Comparison of ENCODE assay signal across 24 cellular contexts in genomic region chr2:108927405-108927804, GRCh38.
DNase-seq lines count a peak whose midpoint lies in the region; FAIRE-seq and TF ChIP-seq lines count a peak whose summit lies in the region.
"Had no signal": no experiment of that assay in that cellular context is flagged by ENCODE, and none has a peak within 500 bp of the region (broad histone marks: within the 10 kb centered on the region; RNA-seq: fewer than 3 reads in every experiment).

No MANE protein-coding gene starts in this region.

- CTCF ChIA-PET in HEK293T (lab: Yijun Ruan, JAX) = interaction anchor here (0.6 to 1.6 kb wide), 5 partner anchors 22 to 74 kb away, joined by 3 to 10 read pairs (median 5); partner anchors contain the start of gene EDAR

- H3K9ac ChIP-seq in neuronal stem cell (ENCODE audit: low read depth, low read length, poor library complexity) = no peak overlapping the region
- H3K9ac ChIP-seq: BLaER1 had no signal

- H4K8ac ChIP-seq in neuronal stem cell (ENCODE audit: low read depth, low read length) = no peak overlapping the region

- H4K91ac ChIP-seq in neuronal stem cell (ENCODE audit: low read depth, low read length, poor library complexity) = peak overlapping the region; percentile 6

- peaks cover 22% of the 10 kb centered on the region for H3K27me3 ChIP-seq in left ventricle myocardium inferior (ENCODE audit: low read depth)
- peaks cover 0 to 41% (median 0%) of the 10 kb centered on the region in 3 experiments for H3K27me3 ChIP-seq in neuronal stem cell (ENCODE audit: control insufficient read depth in 3 of 3, insufficient read depth in 3 of 3, low read depth in 1 of 3, low read length in 3 of 3)
- H3K27me3 ChIP-seq: BLaER1 had no signal

- H3K27ac ChIP-seq in left ventricle myocardium inferior (replicated peaks) (no peak overlapping the region), neuronal stem cell (replicated peaks; ENCODE audit: low read length) (no peak overlapping the region)
- H3K27ac ChIP-seq: 22Rv1, BLaER1, C4-2B had no signal

- H3K4me3 ChIP-seq in left ventricle myocardium inferior (no peak overlapping the region), neuronal stem cell (ENCODE audit: low read length in 2 of 2) (no peak overlapping the region)
- H3K4me3 ChIP-seq: BLaER1, HAP-1 had no signal

- no peak overlapping the region for H3K4me3 Mint-ChIP-seq in activated CD4-positive, alpha-beta T cell treated with anti-CD3 and anti-CD28 coated beads, Interleukin-2, amount 10 ng/mL, durations not matched to agents 24 days and 14 days
- H3K4me3 Mint-ChIP-seq: B cell; CD4-positive, alpha-beta T cell; CD8-positive, alpha-beta memory T cell had no signal

- FAIRE-seq in urothelium cell line (lab: Jason Lieb, UNC) = peak; percentile 5
- FAIRE-seq: A204.1, D721Med, GM12891, GM18507, H54 had no signal

- TF ChIP-seq CTCF in left ventricle myocardium inferior (IDR thresholded peaks at IDR 0.05; ENCODE audit: borderline replicate concordance) = no peak

- H3K4me2 ChIP-seq in neuronal stem cell (ENCODE audit: insufficient read depth, low read length, poor library complexity, severe bottlenecking) = no peak overlapping the region

- H3K4ac ChIP-seq in neuronal stem cell (ENCODE audit: low read length) = no peak overlapping the region

- H3K4me1 Mint-ChIP-seq in activated CD4-positive, alpha-beta T cell treated with anti-CD3 and anti-CD28 coated beads, Interleukin-2, amount 10 ng/mL, durations not matched to agents 24 days and 14 days = no peaks in the 10 kb centered on the region
- H3K4me1 Mint-ChIP-seq: B cell had no signal

- peak overlapping the region; percentile 28 for H3K27ac Mint-ChIP-seq in activated CD4-positive, alpha-beta T cell treated with anti-CD3 and anti-CD28 coated beads, Interleukin-2, amount 10 ng/mL, durations not matched to agents 24 days and 14 days
- H3K27ac Mint-ChIP-seq: B cell; CD4-positive, alpha-beta T cell; CD8-positive, alpha-beta memory T cell had no signal

- H2AFZ ChIP-seq in neuronal stem cell (ENCODE audit: low read length) = no peak overlapping the region

- H3K18ac ChIP-seq in neuronal stem cell (ENCODE audit: low read length) = no peak overlapping the region

- no peaks in the 10 kb centered on the region for H3K79me1 ChIP-seq in neuronal stem cell (ENCODE audit: low read depth, low read length)

- no peaks in the 10 kb centered on the region for H3K9me3 Mint-ChIP-seq in activated CD4-positive, alpha-beta T cell treated with anti-CD3 and anti-CD28 coated beads, Interleukin-2, amount 10 ng/mL, durations not matched to agents 24 days and 14 days
- H3K9me3 Mint-ChIP-seq: CD4-positive, alpha-beta T cell; CD8-positive, alpha-beta memory T cell had no signal

- no peaks in the 10 kb centered on the region for H3K27me3 Mint-ChIP-seq in activated CD4-positive, alpha-beta T cell treated with anti-CD3 and anti-CD28 coated beads, Interleukin-2, amount 10 ng/mL, durations not matched to agents 24 days and 14 days
- H3K27me3 Mint-ChIP-seq: CD4-positive, alpha-beta T cell had no signal

- H3K23ac ChIP-seq in neuronal stem cell (ENCODE audit: low read depth, low read length, poor library complexity) = no peak overlapping the region

- no peaks in the 10 kb centered on the region for H3K9me3 ChIP-seq in left ventricle myocardium inferior (replicated peaks)
- peaks cover 0 to 2% of the 10 kb centered on the region in 2 donors for H3K9me3 ChIP-seq in neuronal stem cell (replicated peaks in 1 of 2; ENCODE audit: control insufficient read depth in 2 of 2, insufficient read depth in 1 of 2, low read depth in 1 of 2, low read length in 2 of 2)
- H3K9me3 ChIP-seq: BLaER1, HAP-1 had no signal

- H3K4me1 ChIP-seq in left ventricle myocardium inferior = peaks cover 8% of the 10 kb centered on the region
- peaks cover 0 to 3% of the 10 kb centered on the region in 2 donors for H3K4me1 ChIP-seq in neuronal stem cell (ENCODE audit: control insufficient read depth in 2 of 2, insufficient read depth in 1 of 2, low read depth in 1 of 2, low read length in 2 of 2)
- H3K4me1 ChIP-seq: HAP-1 had no signal

- no peaks in the 10 kb centered on the region for H3K36me3 Mint-ChIP-seq in activated CD4-positive, alpha-beta T cell treated with anti-CD3 and anti-CD28 coated beads, Interleukin-2, amount 10 ng/mL, durations not matched to agents 24 days and 14 days (ENCODE audit: low read depth)
- H3K36me3 Mint-ChIP-seq: CD8-positive, alpha-beta memory T cell had no signal

- no peak overlapping the region for H2AK5ac ChIP-seq in neuronal stem cell (ENCODE audit: low read depth, low read length)

- no CpG with 5 or more reads among the region's 7 CpGs for WGBS in neuronal stem cell (ENCODE audit: extremely low coverage in 2 of 2, insufficient read length in 2 of 2, insufficient replicate concordance in 1 of 2), 2 donors

- H3K14ac ChIP-seq in neuronal stem cell (ENCODE audit: low read length) = no peak overlapping the region

- no peak overlapping the region for H2BK12ac ChIP-seq in neuronal stem cell (ENCODE audit: low read length)

- H2BK15ac ChIP-seq in neuronal stem cell (ENCODE audit: low read length) = no peak overlapping the region

- no peak for DNase-seq in activated CD4-positive, alpha-beta T cell treated with anti-CD3 and anti-CD28 coated beads, Interleukin-2, amount 10 ng/mL, durations not matched to agents 24 days and 14 days
- no peak for DNase-seq in activated CD4-positive, alpha-beta T cell treated with anti-CD3 and anti-CD28 coated beads, Interleukin-2, amount 50 U/mL, for 1 hour
- DNase-seq in cardiac septum (ENCODE audit: low spot score) (peak; percentile 57), left ventricle myocardium inferior (no peak), neuronal stem cell (ENCODE audit: low spot score) (no peak), urothelium cell line (ENCODE audit: low spot score) (no peak), DMS79 treated with DMSO at 0.1 percent for 48 hours (lab: John Stamatoyannopoulos, UW) (no peak), HEK293T (ENCODE audit: extremely low spot score) (no peak)
- DNase-seq: CD4-positive, alpha-beta T cell; CD8-positive, alpha-beta memory T cell; DMS 273 treated with DMSO at 0.1 percent for 48 hours; DMS79; GF-D8; GOT3 had no signal

- POLR2A ChIA-PET in HEK293T (lab: Yijun Ruan, JAX) = interaction anchor here (1.3 kb wide), 1 partner anchor 66 kb away, joined by 3 read pairs; no protein-coding TSS in a partner anchor

- no peaks in the 10 kb centered on the region for H3K36me3 ChIP-seq in left ventricle myocardium inferior
- no peaks in the 10 kb centered on the region for H3K36me3 ChIP-seq in neuronal stem cell (replicated peaks in 1 of 2; ENCODE audit: control insufficient read depth in 2 of 2, insufficient read depth in 2 of 2, low read length in 2 of 2)
- H3K36me3 ChIP-seq: BLaER1, HAP-1 had no signal

- no peak overlapping the region for H2BK120ac ChIP-seq in neuronal stem cell (ENCODE audit: low read depth, low read length)

- intact Hi-C loops in activated CD4-positive, alpha-beta T cell treated with anti-CD3 and anti-CD28 coated beads, Interleukin-2, amount 10 ng/mL, durations not matched to agents 24 days and 14 days (cut with micrococcal nuclease) = loop anchor here (10.0 kb wide), 1 partner anchor 197 kb away; the partner anchor contains the start of gene SH3RF3
- intact Hi-C loops in cardiac septum (cut with DNase I) (no loop called here), left ventricle myocardium inferior (cut with micrococcal nuclease) (no loop called here)

- no peak overlapping the region for H2BK5ac ChIP-seq in neuronal stem cell (ENCODE audit: low read length)

TF ChIP-seq in HEK293T, 16 proteins besides CTCF, POLR2A, EP300 and RAD21:
- TF ChIP-seq HDGF (IDR thresholded peaks at IDR 0.05; ENCODE audit: borderline replicate concordance) (no peak), ARNT (IDR thresholded peaks at IDR 0.05) (no peak), FOXA1 (IDR thresholded peaks at IDR 0.05) (no peak), ELF4 (IDR thresholded peaks at IDR 0.05) (no peak), FOXM1 (IDR thresholded peaks at IDR 0.05; ENCODE audit: borderline replicate concordance) (no peak), LEF1 (IDR thresholded peaks at IDR 0.05; ENCODE audit: borderline replicate concordance) (no peak), SP1 (IDR thresholded peaks at IDR 0.05) (no peak), PKNOX1 (IDR thresholded peaks at IDR 0.05) (no peak)
